Comparison of ENCODE assay signal across 1 cellular context in the genomic region with DNA sequence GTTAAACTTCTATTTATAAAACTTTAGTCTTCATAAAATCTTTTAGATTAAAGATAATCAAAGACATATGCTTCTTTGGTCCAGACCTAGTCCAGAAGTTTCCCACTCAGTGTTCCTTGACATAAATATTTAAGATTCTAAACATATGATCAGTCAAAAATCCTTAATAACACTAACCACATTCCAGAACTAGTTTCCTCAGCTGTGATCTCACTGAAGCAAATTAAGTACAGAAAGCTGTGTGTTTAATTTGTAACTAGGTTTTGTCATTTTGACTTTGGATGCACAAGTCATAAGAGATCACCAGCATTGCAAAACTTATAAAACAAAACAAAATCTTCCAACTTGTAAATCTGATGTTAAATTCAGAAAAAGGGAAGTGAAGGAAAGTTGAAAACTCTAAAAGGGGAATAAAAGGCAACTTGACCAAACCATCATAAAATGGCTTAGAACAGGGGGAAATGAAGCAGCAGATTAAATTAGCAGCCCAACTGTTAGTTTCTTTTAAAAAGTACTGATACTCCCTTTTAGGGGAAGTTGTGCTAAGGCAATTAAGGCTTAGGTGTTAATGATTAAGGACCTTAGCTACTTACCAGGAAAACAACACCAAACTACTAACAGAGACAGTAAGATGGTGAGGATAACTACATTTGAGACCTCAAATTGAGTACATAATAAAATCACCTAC.
TF ChIP-seq lines count a peak whose summit lies in the region.

No MANE protein-coding gene starts in this region.

TF ChIP-seq in IMR-90, 13 proteins besides CTCF, POLR2A, EP300 and RAD21:
- no peak for TF ChIP-seq NFE2L2 (IDR thresholded peaks at IDR 0.05; ENCODE audit: low read depth, low read length)
- TF ChIP-seq, protein P1, sequence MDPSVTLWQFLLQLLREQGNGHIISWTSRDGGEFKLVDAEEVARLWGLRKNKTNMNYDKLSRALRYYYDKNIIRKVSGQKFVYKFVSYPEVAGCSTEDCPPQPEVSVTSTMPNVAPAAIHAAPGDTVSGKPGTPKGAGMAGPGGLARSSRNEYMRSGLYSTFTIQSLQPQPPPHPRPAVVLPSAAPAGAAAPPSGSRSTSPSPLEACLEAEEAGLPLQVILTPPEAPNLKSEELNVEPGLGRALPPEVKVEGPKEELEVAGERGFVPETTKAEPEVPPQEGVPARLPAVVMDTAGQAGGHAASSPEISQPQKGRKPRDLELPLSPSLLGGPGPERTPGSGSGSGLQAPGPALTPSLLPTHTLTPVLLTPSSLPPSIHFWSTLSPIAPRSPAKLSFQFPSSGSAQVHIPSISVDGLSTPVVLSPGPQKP (IDR thresholded peaks at IDR 0.05; ENCODE audit: borderline replicate concordance, low read depth, low read length): no peak
- no peak for TF ChIP-seq BHLHE40 (IDR thresholded peaks at IDR 0.05; ENCODE audit: low read depth, low read length)
- no peak for TF ChIP-seq MXI1 (IDR thresholded peaks at IDR 0.05; ENCODE audit: borderline replicate concordance, low read depth, low read length)
- no peak for TF ChIP-seq FOS (IDR thresholded peaks at IDR 0.05; ENCODE audit: low read depth, low read length)
- TF ChIP-seq MAFK (IDR thresholded peaks at IDR 0.05; ENCODE audit: low read depth, low read length): no peak
- no peak for TF ChIP-seq CHD1 (IDR thresholded peaks at IDR 0.05; ENCODE audit: low read depth, low read length)
